In genomic region chr10:13161267-13162012, GRCh38 we compare ENCODE assay signal across 8 cellular contexts. TPM values are rescaled to one million over a fixed set of nuclear protein-coding genes. Genes with fewer than 3 reads are reported as not detected.
DNase-seq lines count a peak whose midpoint lies in the region; ATAC-seq and TF ChIP-seq lines count a peak whose summit lies in the region.

Gene MCM10, plus strand, starts transcription at chr10:13161558. Its CDS starts 2,645 bp downstream, at chr10:13164203.

- no peaks in the 10 kb centered on the region for H3K27me3 ChIP-seq in thoracic aorta (replicated peaks; ENCODE audit: insufficient read depth)

- no peak within 1 kb of the TSS for H3K27ac ChIP-seq in thoracic aorta

- peak; percentile 96 for TF ChIP-seq CTCF in HFFc6 (IDR thresholded peaks at IDR 0.05)
- TF ChIP-seq CTCF in thoracic aorta (IDR thresholded peaks at IDR 0.05) = peak; percentile 90

- H3K4me3 Mint-ChIP-seq in HFFc6 = peak within 1 kb of the TSS; percentile 87
- H3K4me3 Mint-ChIP-seq in activated naive CD4-positive, alpha-beta T cell treated with anti-CD3 and anti-CD28 coated beads for 36 hours = peak within 1 kb of the TSS; percentile 88

- DNase-seq in HFFc6 (peak; percentile 100), NAMALWA (ENCODE audit: low spot score) (peak; percentile 99), SK-N-DZ (ENCODE audit: low spot score) (peak; percentile 99), globus pallidus (ENCODE audit: low spot score) (peak; percentile 99), occipital lobe (lab: John Stamatoyannopoulos, UW) (peak; percentile 96), thoracic aorta (ENCODE audit: low spot score) (peak; percentile 94)
- DNase-seq in activated naive CD4-positive, alpha-beta T cell treated with anti-CD3 and anti-CD28 coated beads for 36 hours = peak; percentile 99

- H3K4me1 Mint-ChIP-seq in HFFc6 (ENCODE audit: low read depth) = peaks cover 26% of the 10 kb centered on the region
- peaks cover 27% of the 10 kb centered on the region for H3K4me1 Mint-ChIP-seq in activated naive CD4-positive, alpha-beta T cell treated with anti-CD3 and anti-CD28 coated beads for 36 hours (ENCODE audit: low read depth)

- H3K36me3 ChIP-seq in thoracic aorta = no peaks in the 10 kb centered on the region

- CTCF ChIA-PET in activated naive CD4-positive, alpha-beta T cell treated with anti-CD3 and anti-CD28 coated beads for 36 hours (lab: Charles Lee) = interaction anchor here (0.6 to 4.8 kb wide), 9 partner anchors 10 to 278 kb away, joined by 3 to 53 read pairs (median 5); partner anchors contain the start of gene PHYH

- peak within 1 kb of the TSS; percentile 75 for H3K27ac Mint-ChIP-seq in HFFc6
- H3K27ac Mint-ChIP-seq in activated naive CD4-positive, alpha-beta T cell treated with anti-CD3 and anti-CD28 coated beads for 36 hours = peak within 1 kb of the TSS; percentile 63

- peaks cover 3 to 15% of the 10 kb centered on the region in 2 donors for H3K4me1 ChIP-seq in thoracic aorta (ENCODE audit: control insufficient read depth in 1 of 2, low read depth in 2 of 2)

- ATAC-seq in thoracic aorta (ENCODE audit: insufficient number of reproducible peaks, low FRiP score, low read depth) = peak; percentile 99

- no peaks in the 10 kb centered on the region for H3K9me3 ChIP-seq in thoracic aorta

- no peaks in the 10 kb centered on the region for H3K9me3 Mint-ChIP-seq in HFFc6
- H3K9me3 Mint-ChIP-seq in activated naive CD4-positive, alpha-beta T cell treated with anti-CD3 and anti-CD28 coated beads for 36 hours = no peaks in the 10 kb centered on the region

- intact Hi-C loops in activated naive CD4-positive, alpha-beta T cell treated with anti-CD3 and anti-CD28 coated beads for 36 hours (cut with micrococcal nuclease) = loop anchor here (1.0 to 5.0 kb wide), 8 partner anchors 62 to 626 kb away; partner anchors contain the start of genes PRPF18 and SEPHS1

- H3K4me3 ChIP-seq in GM08714 (ENCODE audit: low read length) (peak within 1 kb of the TSS; percentile 93), thoracic aorta (peak within 1 kb of the TSS; percentile 68)

- peaks cover 5% of the 10 kb centered on the region for H3K36me3 Mint-ChIP-seq in HFFc6 (ENCODE audit: low read depth)
- H3K36me3 Mint-ChIP-seq in activated naive CD4-positive, alpha-beta T cell treated with anti-CD3 and anti-CD28 coated beads for 36 hours (ENCODE audit: low read depth) = peaks cover 35% of the 10 kb centered on the region

- H3K27me3 Mint-ChIP-seq in HFFc6 (ENCODE audit: insufficient read depth) = no peaks in the 10 kb centered on the region; the same call in none of the 2 replicates
- H3K27me3 Mint-ChIP-seq in activated naive CD4-positive, alpha-beta T cell treated with anti-CD3 and anti-CD28 coated beads for 36 hours (ENCODE audit: low read depth) = peaks cover 2% of the 10 kb centered on the region

RNA-seq across cellular contexts. Expression of gene MCM10, which starts in this region (rescaled TPM):
- 10 to 100 TPM in 5 of 6 experiments, 1 to 10 TPM in 1; 8.3 to 18.4 (median 15.7) TPM for total RNA-seq in HFFc6 (2021; fragmentation: NEBNext Ultra II Directional; extraction: Animal tissue kit (Norgen Biotek cat#: 25700))
- polyA plus RNA-seq in SK-N-DZ (2014; cell fraction: cytosol; rRNA removed) = 43.0 and 49.5 TPM in 2 replicates
- 33.8 and 36.0 TPM in 2 replicates for polyA plus RNA-seq in SK-N-DZ (2014; cell fraction: nucleus; rRNA removed)
- 10 to 100 TPM; 76.9 to 81.1 TPM for total RNA-seq in activated naive CD4-positive, alpha-beta T cell treated with anti-CD3 and anti-CD28 coated beads for 36 hours
- 2.5 TPM for total RNA-seq in occipital lobe
- total RNA-seq in thoracic aorta = under 1 TPM in 1 of 2 donors, not detected in 1; 0.27 TPM

Comparison
In these comparisons a context has a peak if more than half of its experiments do, and no peak if none do; other contexts are left out.
1. RNA of gene MCM10 (total RNA-seq): 76.9 to 81.1 TPM in activated naive CD4-positive, alpha-beta T cell treated with anti-CD3 and anti-CD28 coated beads for 36 hours; 8.3 to 18.4 TPM in HFFc6, 2.5 TPM in occipital lobe (single experiment) and 0.27 TPM in thoracic aorta; every median in the first group is over 4 times any median in the second.
2. Peak in DNase-seq, ATAC-seq and H3K4me3 ChIP-seq in thoracic aorta; RNA of the gene not detected or under 1 TPM.
3. Peak in every context shown above with its lines, with median percentiles within 50 percentile points of each other: DNase-seq.